In the genomic region with DNA sequence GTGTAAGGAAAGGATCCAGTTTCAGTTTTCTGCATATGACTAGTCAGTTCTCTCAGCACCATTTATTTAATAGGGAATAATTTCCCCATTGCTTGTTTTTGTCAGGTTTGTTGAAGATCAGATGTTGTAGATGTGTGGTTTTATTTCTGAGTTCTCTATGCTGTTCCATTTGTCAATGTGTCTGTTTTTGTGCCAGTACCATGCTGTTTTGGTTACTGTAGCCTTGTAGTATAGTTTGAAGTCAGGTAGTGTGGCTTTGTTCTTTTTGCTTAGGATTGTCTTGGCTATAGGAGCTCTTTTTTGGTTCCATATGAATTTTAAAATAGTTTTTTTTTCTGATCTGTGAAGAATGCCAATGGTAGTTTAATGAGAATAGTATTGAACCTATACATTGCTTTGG, we compare ENCODE assay signal across 8 cellular contexts. TPM values are rescaled to one million over a fixed set of nuclear protein-coding genes. Genes with fewer than 3 reads are reported as not detected.
"Had no signal": no experiment of that assay in that cellular context is flagged by ENCODE, and none has a peak within 500 bp of the region (broad histone marks: within the 10 kb centered on the region; RNA-seq: fewer than 3 reads in every experiment).

No MANE protein-coding gene starts in this region.

RNA-seq across cellular contexts. Expression of gene GPSM1, which starts 6.4 kb away (rescaled TPM):
- total RNA-seq: OCI-LY7 had no signal

RNA-seq across cellular contexts. Expression of gene CCDC187, which starts 17.1 kb away (rescaled TPM):
- total RNA-seq: OCI-LY7, Right ventricle myocardium inferior, Right ventricle myocardium superior, RPMI7951, SJCRH30, SJSA1, SK-MEL-5 had no signal
- polyA plus RNA-seq: SK-N-SH had no signal

RNA-seq across cellular contexts. Expression of gene CARD9, which starts 52.5 kb away (rescaled TPM):
- total RNA-seq: RPMI7951, SK-MEL-5 had no signal
